In the genomic region with DNA sequence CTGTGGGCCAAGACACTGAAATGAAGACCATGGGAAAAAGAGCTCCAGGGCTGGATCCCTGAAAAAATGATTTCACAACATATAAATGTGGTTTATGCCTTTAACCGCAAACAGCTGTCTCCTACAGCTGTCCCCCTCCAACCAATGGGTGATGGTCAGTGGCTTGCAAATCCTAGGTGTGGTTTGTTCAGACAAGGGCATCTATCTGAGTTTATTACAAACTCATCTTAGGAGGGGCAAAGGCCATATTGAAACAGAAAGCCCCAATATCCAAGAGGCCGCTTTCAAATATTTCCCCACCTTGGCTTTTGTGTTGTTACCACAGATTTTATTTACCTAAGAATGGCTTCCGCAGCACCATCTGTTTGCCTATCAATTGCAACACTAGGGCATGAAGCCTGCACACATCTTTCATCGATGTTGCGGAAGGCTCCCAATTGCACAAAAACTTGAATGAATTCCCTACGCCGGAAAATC, we compare ENCODE assay signal across 1 cellular context.
TF ChIP-seq lines count a peak whose summit lies in the region.

No MANE protein-coding gene starts in this region.

TF ChIP-seq in HepG2, 621 proteins besides CTCF, POLR2A, EP300 and RAD21 (continued from another document):
- TF ChIP-seq BCL6 (CRISPR knock-in tag; IDR thresholded peaks at IDR 0.05) (peak; percentile 64; the same call in 1 of the 2 replicates), FOXK1 (CRISPR knock-in tag; IDR thresholded peaks at IDR 0.05; ENCODE audit: borderline replicate concordance, low read depth) (peak; percentile 47; the same call in 1 of the 2 replicates), DMAP1 (CRISPR knock-in tag; IDR thresholded peaks at IDR 0.05) (no peak), TBX3 (IDR thresholded peaks at IDR 0.05; ENCODE audit: borderline replicate concordance) (0 out of 2 replicates have a peak, but pooled peaks have one; percentile 17), KMT2B (CRISPR knock-in tag; IDR thresholded peaks at IDR 0.05) (no peak), DNMT1 (CRISPR knock-in tag; IDR thresholded peaks at IDR 0.05) (no peak), SP2 (CRISPR knock-in tag; IDR thresholded peaks at IDR 0.05) (no peak), ZMYM4 (CRISPR knock-in tag; IDR thresholded peaks at IDR 0.05) (peak; percentile 34; the same call in 1 of the 2 replicates), FOXA1 (IDR thresholded peaks at IDR 0.05) (no peak), FOXA1 (CRISPR knock-in tag; IDR thresholded peaks at IDR 0.05) (peak; percentile 76), ADNP (CRISPR knock-in tag; IDR thresholded peaks at IDR 0.05) (no peak), ZSCAN30 (CRISPR knock-in tag; IDR thresholded peaks at IDR 0.05) (no peak), ZMYM3 (CRISPR knock-in tag; IDR thresholded peaks at IDR 0.05) (no peak), KDM2A (CRISPR knock-in tag; IDR thresholded peaks at IDR 0.05; ENCODE audit: borderline replicate concordance, low read depth) (no peak), WIZ (CRISPR knock-in tag; IDR thresholded peaks at IDR 0.05) (no peak), ZSCAN9 (CRISPR knock-in tag; IDR thresholded peaks at IDR 0.05; ENCODE audit: borderline replicate concordance) (no peak), ZNF24 (IDR thresholded peaks at IDR 0.05) (no peak), ZNF33B (CRISPR knock-in tag; IDR thresholded peaks at IDR 0.05) (no peak), FOXC1 (CRISPR knock-in tag; IDR thresholded peaks at IDR 0.05; ENCODE audit: borderline replicate concordance) (no peak), FOXO1 (CRISPR knock-in tag; IDR thresholded peaks at IDR 0.05) (0 out of 2 replicates have a peak, but pooled peaks have one; percentile 14), ZFP36L1 (CRISPR knock-in tag; IDR thresholded peaks at IDR 0.05) (no peak), RFX5 (IDR thresholded peaks at IDR 0.05; ENCODE audit: low read depth, low read length) (no peak), PITX1 (CRISPR knock-in tag; IDR thresholded peaks at IDR 0.05) (peak; percentile 47; the same call in 1 of the 2 replicates), IRX3 (CRISPR knock-in tag; IDR thresholded peaks at IDR 0.05; ENCODE audit: borderline replicate concordance, low read depth) (no peak), ZNF616 (CRISPR knock-in tag; IDR thresholded peaks at IDR 0.05; ENCODE audit: low read depth) (no peak), POGZ (CRISPR knock-in tag; IDR thresholded peaks at IDR 0.05) (0 out of 2 replicates have a peak, but pooled peaks have one; percentile 25), GABPA (IDR thresholded peaks at IDR 0.05; ENCODE audit: low read depth, low read length) (no peak), GABPA (CRISPR knock-in tag; IDR thresholded peaks at IDR 0.05; ENCODE audit: low read depth) (no peak), ZNF747 (CRISPR knock-in tag; IDR thresholded peaks at IDR 0.05; ENCODE audit: borderline replicate concordance) (no peak), ZNF256 (CRISPR knock-in tag; conservative IDR thresholded peaks at IDR 0.05) (no peak), TCF7 (IDR thresholded peaks at IDR 0.05; ENCODE audit: low read depth) (peak; percentile 66), ARNT (IDR thresholded peaks at IDR 0.05) (no peak), NFYC (CRISPR knock-in tag; IDR thresholded peaks at IDR 0.05) (peak; percentile 35; the same call in 1 of the 2 replicates), RFX3 (CRISPR knock-in tag; IDR thresholded peaks at IDR 0.05) (no peak), CREM (IDR thresholded peaks at IDR 0.05) (peak; percentile 53; the same call in 1 of the 2 replicates), CREM (CRISPR knock-in tag; IDR thresholded peaks at IDR 0.05) (no peak), RORA (CRISPR knock-in tag; IDR thresholded peaks at IDR 0.05) (no peak), ERF (CRISPR knock-in tag; IDR thresholded peaks at IDR 0.05) (no peak), SP5 (CRISPR knock-in tag; IDR thresholded peaks at IDR 0.05; ENCODE audit: borderline replicate concordance, low read depth) (no peak)
- TF ChIP-seq, protein P1, sequence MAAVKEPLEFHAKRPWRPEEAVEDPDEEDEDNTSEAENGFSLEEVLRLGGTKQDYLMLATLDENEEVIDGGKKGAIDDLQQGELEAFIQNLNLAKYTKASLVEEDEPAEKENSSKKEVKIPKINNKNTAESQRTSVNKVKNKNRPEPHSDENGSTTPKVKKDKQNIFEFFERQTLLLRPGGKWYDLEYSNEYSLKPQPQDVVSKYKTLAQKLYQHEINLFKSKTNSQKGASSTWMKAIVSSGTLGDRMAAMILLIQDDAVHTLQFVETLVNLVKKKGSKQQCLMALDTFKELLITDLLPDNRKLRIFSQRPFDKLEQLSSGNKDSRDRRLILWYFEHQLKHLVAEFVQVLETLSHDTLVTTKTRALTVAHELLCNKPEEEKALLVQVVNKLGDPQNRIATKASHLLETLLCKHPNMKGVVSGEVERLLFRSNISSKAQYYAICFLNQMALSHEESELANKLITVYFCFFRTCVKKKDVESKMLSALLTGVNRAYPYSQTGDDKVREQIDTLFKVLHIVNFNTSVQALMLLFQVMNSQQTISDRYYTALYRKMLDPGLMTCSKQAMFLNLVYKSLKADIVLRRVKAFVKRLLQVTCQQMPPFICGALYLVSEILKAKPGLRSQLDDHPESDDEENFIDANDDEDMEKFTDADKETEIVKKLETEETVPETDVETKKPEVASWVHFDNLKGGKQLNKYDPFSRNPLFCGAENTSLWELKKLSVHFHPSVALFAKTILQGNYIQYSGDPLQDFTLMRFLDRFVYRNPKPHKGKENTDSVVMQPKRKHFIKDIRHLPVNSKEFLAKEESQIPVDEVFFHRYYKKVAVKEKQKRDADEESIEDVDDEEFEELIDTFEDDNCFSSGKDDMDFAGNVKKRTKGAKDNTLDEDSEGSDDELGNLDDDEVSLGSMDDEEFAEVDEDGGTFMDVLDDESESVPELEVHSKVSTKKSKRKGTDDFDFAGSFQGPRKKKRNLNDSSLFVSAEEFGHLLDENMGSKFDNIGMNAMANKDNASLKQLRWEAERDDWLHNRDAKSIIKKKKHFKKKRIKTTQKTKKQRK (IDR thresholded peaks at IDR 0.05; ENCODE audit: low read length) = no peak
- TF ChIP-seq, protein P2, sequence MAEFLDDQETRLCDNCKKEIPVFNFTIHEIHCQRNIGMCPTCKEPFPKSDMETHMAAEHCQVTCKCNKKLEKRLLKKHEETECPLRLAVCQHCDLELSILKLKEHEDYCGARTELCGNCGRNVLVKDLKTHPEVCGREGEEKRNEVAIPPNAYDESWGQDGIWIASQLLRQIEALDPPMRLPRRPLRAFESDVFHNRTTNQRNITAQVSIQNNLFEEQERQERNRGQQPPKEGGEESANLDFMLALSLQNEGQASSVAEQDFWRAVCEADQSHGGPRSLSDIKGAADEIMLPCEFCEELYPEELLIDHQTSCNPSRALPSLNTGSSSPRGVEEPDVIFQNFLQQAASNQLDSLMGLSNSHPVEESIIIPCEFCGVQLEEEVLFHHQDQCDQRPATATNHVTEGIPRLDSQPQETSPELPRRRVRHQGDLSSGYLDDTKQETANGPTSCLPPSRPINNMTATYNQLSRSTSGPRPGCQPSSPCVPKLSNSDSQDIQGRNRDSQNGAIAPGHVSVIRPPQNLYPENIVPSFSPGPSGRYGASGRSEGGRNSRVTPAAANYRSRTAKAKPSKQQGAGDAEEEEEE (CRISPR knock-in tag; IDR thresholded peaks at IDR 0.05; ENCODE audit: borderline replicate concordance) = no peak
- TF ChIP-seq, protein P3, sequence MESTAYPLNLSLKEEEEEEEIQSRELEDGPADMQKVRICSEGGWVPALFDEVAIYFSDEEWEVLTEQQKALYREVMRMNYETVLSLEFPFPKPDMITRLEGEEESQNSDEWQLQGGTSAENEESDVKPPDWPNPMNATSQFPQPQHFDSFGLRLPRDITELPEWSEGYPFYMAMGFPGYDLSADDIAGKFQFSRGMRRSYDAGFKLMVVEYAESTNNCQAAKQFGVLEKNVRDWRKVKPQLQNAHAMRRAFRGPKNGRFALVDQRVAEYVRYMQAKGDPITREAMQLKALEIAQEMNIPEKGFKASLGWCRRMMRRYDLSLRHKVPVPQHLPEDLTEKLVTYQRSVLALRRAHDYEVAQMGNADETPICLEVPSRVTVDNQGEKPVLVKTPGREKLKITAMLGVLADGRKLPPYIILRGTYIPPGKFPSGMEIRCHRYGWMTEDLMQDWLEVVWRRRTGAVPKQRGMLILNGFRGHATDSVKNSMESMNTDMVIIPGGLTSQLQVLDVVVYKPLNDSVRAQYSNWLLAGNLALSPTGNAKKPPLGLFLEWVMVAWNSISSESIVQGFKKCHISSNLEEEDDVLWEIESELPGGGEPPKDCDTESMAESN (CRISPR knock-in tag; conservative IDR thresholded peaks at IDR 0.05) = no peak
- TF ChIP-seq, protein P4, sequence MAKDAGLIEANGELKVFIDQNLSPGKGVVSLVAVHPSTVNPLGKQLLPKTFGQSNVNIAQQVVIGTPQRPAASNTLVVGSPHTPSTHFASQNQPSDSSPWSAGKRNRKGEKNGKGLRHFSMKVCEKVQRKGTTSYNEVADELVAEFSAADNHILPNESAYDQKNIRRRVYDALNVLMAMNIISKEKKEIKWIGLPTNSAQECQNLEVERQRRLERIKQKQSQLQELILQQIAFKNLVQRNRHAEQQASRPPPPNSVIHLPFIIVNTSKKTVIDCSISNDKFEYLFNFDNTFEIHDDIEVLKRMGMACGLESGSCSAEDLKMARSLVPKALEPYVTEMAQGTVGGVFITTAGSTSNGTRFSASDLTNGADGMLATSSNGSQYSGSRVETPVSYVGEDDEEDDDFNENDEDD (CRISPR knock-in tag; IDR thresholded peaks at IDR 0.05; ENCODE audit: borderline replicate concordance) = no peak
- TF ChIP-seq, protein P5, sequence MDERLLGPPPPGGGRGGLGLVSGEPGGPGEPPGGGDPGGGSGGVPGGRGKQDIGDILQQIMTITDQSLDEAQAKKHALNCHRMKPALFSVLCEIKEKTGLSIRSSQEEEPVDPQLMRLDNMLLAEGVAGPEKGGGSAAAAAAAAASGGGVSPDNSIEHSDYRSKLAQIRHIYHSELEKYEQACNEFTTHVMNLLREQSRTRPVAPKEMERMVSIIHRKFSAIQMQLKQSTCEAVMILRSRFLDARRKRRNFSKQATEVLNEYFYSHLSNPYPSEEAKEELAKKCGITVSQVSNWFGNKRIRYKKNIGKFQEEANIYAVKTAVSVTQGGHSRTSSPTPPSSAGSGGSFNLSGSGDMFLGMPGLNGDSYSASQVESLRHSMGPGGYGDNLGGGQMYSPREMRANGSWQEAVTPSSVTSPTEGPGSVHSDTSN (CRISPR knock-in tag; IDR thresholded peaks at IDR 0.05) = no peak
TF ChIP-seq in HepG2: peak in this region for 61.
